19 cellular contexts compared by ENCODE assay signal in the genomic region with DNA sequence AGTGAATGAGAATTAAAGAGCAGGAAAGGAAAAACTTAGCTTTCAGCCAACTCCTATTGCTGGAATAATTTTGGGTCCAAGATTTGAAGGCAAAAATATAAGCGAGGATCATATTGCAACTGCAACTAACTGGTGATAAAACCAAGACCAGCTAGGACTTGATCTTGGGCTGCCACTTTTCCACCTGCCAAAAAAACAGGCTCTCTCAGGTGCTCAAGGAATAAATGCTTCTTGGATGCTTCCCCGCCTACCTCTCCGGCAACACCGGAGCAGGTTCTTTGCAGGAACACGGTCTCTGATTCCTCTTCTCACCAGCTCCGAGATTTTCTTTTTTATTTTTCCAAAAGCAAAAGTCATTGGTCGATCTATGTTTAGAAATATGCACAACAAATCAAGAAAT.
DNase-seq lines count a peak whose midpoint lies in the region; ATAC-seq and TF ChIP-seq lines count a peak whose summit lies in the region.
"Had no signal": no experiment of that assay in that cellular context is flagged by ENCODE, and none has a peak within 500 bp of the region (broad histone marks: within the 10 kb centered on the region; RNA-seq: fewer than 3 reads in every experiment).

No MANE protein-coding gene starts in this region.

- no peak overlapping the region for H3K27ac ChIP-seq in neural progenitor cell
- peak overlapping the region; percentile 45 to 48 for H3K27ac ChIP-seq in uterus
- H3K27ac ChIP-seq: 22Rv1, BLaER1, C4-2B, GM23248 had no signal

- H3K9ac ChIP-seq in neural progenitor cell = no peak overlapping the region
- H3K9ac ChIP-seq: BLaER1, GM23248 had no signal

- H3K4me3 Mint-ChIP-seq in brain (peak overlapping the region in 1 of 5 experiments; percentile 2), neural progenitor cell (no peak overlapping the region), type B pancreatic cell (no peak overlapping the region)
- H3K4me3 Mint-ChIP-seq: B cell; CD4-positive, CD25-positive, alpha-beta regulatory T cell; CD8-positive, alpha-beta T cell had no signal

- H3K4me2 ChIP-seq in neural progenitor cell = no peak overlapping the region
- H3K4me2 ChIP-seq: BLaER1 had no signal

- no peak for TF ChIP-seq CTCF in brain (conservative IDR thresholded peaks at IDR 0.05)
- TF ChIP-seq CTCF in neural progenitor cell (IDR thresholded peaks at IDR 0.05) = no peak
- TF ChIP-seq CTCF in uterus (IDR thresholded peaks at IDR 0.05) = no peak
- TF ChIP-seq CTCF in type B pancreatic cell (conservative IDR thresholded peaks at IDR 0.05) = no peak

- H3K36me3 ChIP-seq in neural progenitor cell (no peaks in the 10 kb centered on the region), uterus (no peaks in the 10 kb centered on the region)
- H3K36me3 ChIP-seq: BLaER1 had no signal

- H3K4me1 ChIP-seq in neural progenitor cell (peaks cover 15% of the 10 kb centered on the region), uterus (peaks cover 0 to 3% of the 10 kb centered on the region in 2 donors)
- H3K4me1 ChIP-seq: Caco-2 had no signal

- no peaks in the 10 kb centered on the region for H3K27me3 Mint-ChIP-seq in brain
- peaks cover 2% of the 10 kb centered on the region for H3K27me3 Mint-ChIP-seq in neural progenitor cell (ENCODE audit: insufficient read depth, low read depth)
- peaks cover 20% of the 10 kb centered on the region for H3K27me3 Mint-ChIP-seq in type B pancreatic cell
- H3K27me3 Mint-ChIP-seq: B cell; CD4-positive, CD25-positive, alpha-beta regulatory T cell had no signal

- H3K79me2 ChIP-seq in neural progenitor cell (ENCODE audit: low read depth) = no peaks in the 10 kb centered on the region

- H3K9me3 ChIP-seq in neural progenitor cell (ENCODE audit: low read depth) = no peaks in the 10 kb centered on the region
- H3K9me3 ChIP-seq in uterus = no peaks in the 10 kb centered on the region
- H3K9me3 ChIP-seq: BLaER1, Caco-2 had no signal

- no peak overlapping the region for H3K4me3 ChIP-seq in neural progenitor cell
- H3K4me3 ChIP-seq in uterus = no peak overlapping the region
- H3K4me3 ChIP-seq: BLaER1, GM23248 had no signal

- DNase-seq in DMS79 treated with DMSO at 0.1 percent for 48 hours (lab: John Stamatoyannopoulos, UW) (peak; percentile 13), DMS79 (lab: John Stamatoyannopoulos, UW) (no peak), neural progenitor cell (ENCODE audit: low spot score) (no peak), uterus (no peak), EL (no peak), type B pancreatic cell (ENCODE audit: extremely low spot score, unreplicated experiment) (no peak)
- DNase-seq: Caco-2; CD4-positive, CD25-positive, alpha-beta regulatory T cell; CD8-positive, alpha-beta T cell; DMS153; GM23248; H7; HCEC 1CT had no signal

- no peak for ATAC-seq in GM18907 (IDR thresholded peaks at IDR 0.05; ENCODE audit: unreplicated experiment)
- ATAC-seq: CD8-positive, alpha-beta T cell had no signal

- H3K36me3 Mint-ChIP-seq in brain (peaks cover 5% of the 10 kb centered on the region), neural progenitor cell (no peaks in the 10 kb centered on the region), type B pancreatic cell (no peaks in the 10 kb centered on the region)
- H3K36me3 Mint-ChIP-seq: CD4-positive, CD25-positive, alpha-beta regulatory T cell; CD8-positive, alpha-beta T cell had no signal

- TF ChIP-seq POLR2A in uterus (IDR thresholded peaks at IDR 0.05) = no peak

- no peaks in the 10 kb centered on the region for H4K20me1 ChIP-seq in neural progenitor cell (ENCODE audit: low read depth)
- H4K20me1 ChIP-seq: BLaER1 had no signal

- H3K27me3 ChIP-seq in neural progenitor cell (no peaks in the 10 kb centered on the region), uterus (no peaks in the 10 kb centered on the region)
- H3K27me3 ChIP-seq: BLaER1 had no signal

- H3F3A ChIP-seq in neural progenitor cell (ENCODE audit: low read depth) = no peaks in the 10 kb centered on the region

- H2AFZ ChIP-seq in neural progenitor cell (replicated peaks) = peak overlapping the region; percentile 66
- H2AFZ ChIP-seq: GM23248 had no signal

- peaks cover 38% of the 10 kb centered on the region for H3K4me1 Mint-ChIP-seq in brain
- peaks cover 22% of the 10 kb centered on the region for H3K4me1 Mint-ChIP-seq in neural progenitor cell
- H3K4me1 Mint-ChIP-seq in type B pancreatic cell (ENCODE audit: unreplicated experiment) = no peaks in the 10 kb centered on the region
- H3K4me1 Mint-ChIP-seq: B cell; CD4-positive, CD25-positive, alpha-beta regulatory T cell had no signal

- H3K27ac Mint-ChIP-seq in brain = peak overlapping the region in 3 of 5 experiments; percentile 5 to 94 (median 76)
- H3K27ac Mint-ChIP-seq in neural progenitor cell = no peak overlapping the region
- no peak overlapping the region for H3K27ac Mint-ChIP-seq in type B pancreatic cell
- H3K27ac Mint-ChIP-seq: B cell; CD4-positive, CD25-positive, alpha-beta regulatory T cell; CD8-positive, alpha-beta T cell had no signal

- intact Hi-C loops in uterus (cut with DNase I; ENCODE audit: low total_unique reads) = no loop called here

- H3K9me3 Mint-ChIP-seq in brain (no peaks in the 10 kb centered on the region), neural progenitor cell (no peaks in the 10 kb centered on the region), type B pancreatic cell (no peaks in the 10 kb centered on the region)
- H3K9me3 Mint-ChIP-seq: CD8-positive, alpha-beta T cell had no signal

Comparison
In these comparisons a context has a peak if more than half of its experiments do, and no peak if none do; other contexts are left out.
1. H3K27ac Mint-ChIP-seq: peak in brain (3 of 5); none in neural progenitor cell (single experiment) and type B pancreatic cell (single experiment).